18 cellular contexts compared by ENCODE assay signal in the genomic region with DNA sequence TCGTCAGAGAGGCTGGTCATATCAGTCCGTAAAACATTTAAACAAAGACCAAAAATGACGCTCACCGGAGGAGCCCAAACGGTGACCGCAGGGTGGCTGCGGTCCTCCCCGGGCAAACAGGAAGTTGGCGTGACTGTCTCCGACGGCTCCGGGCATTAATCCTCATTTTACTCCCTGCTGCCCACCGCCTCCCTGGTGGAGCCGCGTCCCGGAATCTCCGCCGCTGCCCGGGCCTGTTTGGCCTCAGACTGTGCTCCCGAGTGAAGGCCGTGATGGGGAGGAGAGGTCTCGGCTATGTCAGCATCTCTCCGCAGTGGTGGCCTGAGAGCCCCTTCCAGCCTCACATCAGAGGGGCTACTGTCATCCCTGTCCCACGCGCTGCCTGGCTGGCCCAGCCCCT. TPM values are rescaled to one million over a fixed set of nuclear protein-coding genes. Genes with fewer than 3 reads are reported as not detected.
A peak's percentile ranks its signal among the peaks of the same experiment; 100 is the strongest.
DNase-seq lines count a peak whose midpoint lies in the region; ATAC-seq and TF ChIP-seq lines count a peak whose summit lies in the region.
"Had no signal": no experiment of that assay in that cellular context is flagged by ENCODE, and none has a peak within 500 bp of the region (broad histone marks: within the 10 kb centered on the region; RNA-seq: fewer than 3 reads in every experiment).

No MANE protein-coding gene starts in this region.

- H3K4me3 Mint-ChIP-seq in stimulated activated naive B cell treated with anti-CD40 and anti-IgM and Interleukin-4, amounts not matched to agents 10 μg/mL and 1 μg/mL and 100 μg/mL, for 72 hours = no peak overlapping the region

- H3K27me3 Mint-ChIP-seq in stimulated activated naive B cell treated with anti-CD40 and anti-IgM and Interleukin-4, amounts not matched to agents 10 μg/mL and 1 μg/mL and 100 μg/mL, for 72 hours = peaks cover 37 to 72% of the 10 kb centered on the region in 2 donors

- H3K4me3 ChIP-seq in heart left ventricle = no peak overlapping the region
- H3K4me3 ChIP-seq in aorta (ENCODE audit: low read length in 2 of 2) = no peak overlapping the region
- H3K4me3 ChIP-seq: BLaER1 had no signal

- H3K9me3 Mint-ChIP-seq in stimulated activated naive B cell treated with anti-CD40 and anti-IgM and Interleukin-4, amounts not matched to agents 10 μg/mL and 1 μg/mL and 100 μg/mL, for 72 hours = no peaks in the 10 kb centered on the region
- no peaks in the 10 kb centered on the region for H3K9me3 Mint-ChIP-seq in activated naive CD4-positive, alpha-beta T cell treated with anti-CD3 and anti-CD28 coated beads, Interleukin-2, amount 50 U/mL, for 72 hours

- no peaks in the 10 kb centered on the region for H3K36me3 ChIP-seq in heart left ventricle
- no peaks in the 10 kb centered on the region for H3K36me3 ChIP-seq in aorta (ENCODE audit: control insufficient read depth in 1 of 2, insufficient read depth in 2 of 2, low read length in 1 of 2)
- H3K36me3 ChIP-seq: BLaER1 had no signal

- peaks cover 0 to 22% (median 1%) of the 10 kb centered on the region in 9 donors for H3K27me3 ChIP-seq in heart left ventricle
- no peaks in the 10 kb centered on the region for H3K27me3 ChIP-seq in layer of hippocampus (ENCODE audit: control insufficient read depth, insufficient read depth, low read length)
- no peaks in the 10 kb centered on the region for H3K27me3 ChIP-seq in aorta (ENCODE audit: control insufficient read depth in 1 of 2, insufficient read depth in 2 of 2, low read length in 1 of 2)

- no peaks in the 10 kb centered on the region for H3K9me3 ChIP-seq in heart left ventricle
- no peaks in the 10 kb centered on the region for H3K9me3 ChIP-seq in aorta (ENCODE audit: control insufficient read depth, low read length)
- H3K9me3 ChIP-seq: BLaER1 had no signal

- H3K4me1 Mint-ChIP-seq in stimulated activated naive B cell treated with anti-CD40 and anti-IgM and Interleukin-4, amounts not matched to agents 10 μg/mL and 1 μg/mL and 100 μg/mL, for 72 hours = peaks cover 0 to 15% of the 10 kb centered on the region in 2 donors

- H3K36me3 Mint-ChIP-seq in stimulated activated naive B cell treated with anti-CD40 and anti-IgM and Interleukin-4, amounts not matched to agents 10 μg/mL and 1 μg/mL and 100 μg/mL, for 72 hours = no peaks in the 10 kb centered on the region
- H3K36me3 Mint-ChIP-seq in activated naive CD4-positive, alpha-beta T cell treated with anti-CD3 and anti-CD28 coated beads, Interleukin-2, amount 50 U/mL, for 72 hours = no peaks in the 10 kb centered on the region

- H3K27ac Mint-ChIP-seq in stimulated activated naive B cell treated with anti-CD40 and anti-IgM and Interleukin-4, amounts not matched to agents 10 μg/mL and 1 μg/mL and 100 μg/mL, for 72 hours = peak overlapping the region; percentile 63
- H3K27ac Mint-ChIP-seq in activated naive CD4-positive, alpha-beta T cell treated with anti-CD3 and anti-CD28 coated beads, Interleukin-2, amount 50 U/mL, for 72 hours = no peak overlapping the region

- no peak for TF ChIP-seq POLR2A in heart left ventricle (IDR thresholded peaks at IDR 0.05)

- 72 to 77% (median 77%) methylated on average over 20 to 25 of the region's 25 CpGs for WGBS in heart left ventricle, 4 donors
- 3 to 8% methylated on average over 25 of the region's 25 CpGs for WGBS in aorta, 2 donors

- peaks cover 0 to 80% (median 23%) of the 10 kb centered on the region in 12 donors for H3K4me1 ChIP-seq in heart left ventricle
- H3K4me1 ChIP-seq in aorta (ENCODE audit: control insufficient read depth in 1 of 2, insufficient read depth in 2 of 2, low read length in 2 of 2) = no peaks in the 10 kb centered on the region
- H3K4me1 ChIP-seq: BLaER1 had no signal

- H3K27ac ChIP-seq in heart left ventricle (peak overlapping the region in 9 of 12 donors; percentile 13 to 82 (median 64)), layer of hippocampus (ENCODE audit: low read depth, low read length) (peak overlapping the region; percentile 86), aorta (ENCODE audit: low read depth in 1 of 2, low read length in 2 of 2) (peak overlapping the region; percentile 10 to 86)
- H3K27ac ChIP-seq: 22Rv1, BLaER1 had no signal

- no peak for TF ChIP-seq CTCF in heart left ventricle (IDR thresholded peaks at IDR 0.05)

- DNase-seq in heart left ventricle = no peak
- no peak for DNase-seq in Right ventricle myocardium superior
- DNase-seq in stimulated activated naive B cell treated with anti-CD40 and anti-IgM and Interleukin-4, amounts not matched to agents 10 μg/mL and 1 μg/mL and 100 μg/mL, for 72 hours = no peak
- no peak for DNase-seq in aorta
- DNase-seq in activated naive CD4-positive, alpha-beta T cell treated with anti-CD3 and anti-CD28 coated beads, Interleukin-2, amount 50 U/mL, for 72 hours (ENCODE audit: low spot score in 2 of 2) = no peak
- DNase-seq: HCEC 1CT, Karpas-422, MM.1S, NCI-H1105, NCI-H187, NCI-H446 treated with DMSO at 0.1 percent for 48 hours, NCI-H748 treated with DMSO at 0.1 percent for 48 hours, PC-3 had no signal

- ATAC-seq in heart left ventricle (no peak), Right ventricle myocardium superior (ENCODE audit: poor library complexity) (no peak), aorta (ENCODE audit: low FRiP score) (peak; percentile 1), GM19324 (IDR thresholded peaks at IDR 0.05; ENCODE audit: low FRiP score, unreplicated experiment) (no peak), HG03196 (IDR thresholded peaks at IDR 0.05; ENCODE audit: unreplicated experiment) (no peak)
- peak in 1 of 2 donors; percentile 31 for ATAC-seq in stimulated activated naive B cell treated with anti-CD40 and anti-IgM and Interleukin-4, amounts not matched to agents 10 μg/mL and 1 μg/mL and 100 μg/mL, for 72 hours (replicated peaks)
- no peak for ATAC-seq in activated naive CD4-positive, alpha-beta T cell treated with anti-CD3 and anti-CD28 coated beads, Interleukin-2, amount 50 U/mL, for 72 hours
- ATAC-seq: PC-3 had no signal

- intact Hi-C loops in heart left ventricle (cut with DNase I) = loop anchor here in 5 of 10 donors (5.0 to 10.0 kb wide), 5 partner anchors 46 to 236 kb away; no protein-coding TSS in a partner anchor
- intact Hi-C loops in Right ventricle myocardium superior (cut with DNase I) = no loop called here
- intact Hi-C loops in aorta (cut with DNase I) = loop anchor here in 1 of 2 donors (5.0 kb wide), 2 partner anchors 48 to 198 kb away; no protein-coding TSS in a partner anchor

RNA-seq across cellular contexts. Expression of a gene that starts 9.9 kb away (rescaled TPM):
- total RNA-seq in heart left ventricle = 10 to 100 TPM in 7 of 9 donors, 1 to 10 TPM in 2; 6.0 to 22.7 (median 14.4) TPM
- 10 to 100 TPM; 11.3 to 13.1 TPM for polyA plus RNA-seq in heart left ventricle
- 14.2 TPM for total RNA-seq in Right ventricle myocardium superior
- 10 to 100 TPM; 61.9 to 80.7 TPM for total RNA-seq in aorta
- 10 to 100 TPM in 1 of 2 donors, 1 to 10 TPM in 1; 5.0 to 21.1 TPM for polyA plus RNA-seq in aorta
- total RNA-seq in activated naive CD4-positive, alpha-beta T cell treated with anti-CD3 and anti-CD28 coated beads, Interleukin-2, amount 50 U/mL, for 72 hours = under 1 TPM in 1 of 2 donors, not detected in 1; 0.25 TPM

RNA-seq across cellular contexts. Expression of a gene that starts 57.7 kb away (rescaled TPM):
- total RNA-seq in heart left ventricle (not detected), Right ventricle myocardium superior (not detected), aorta (not detected)
- polyA plus RNA-seq in heart left ventricle (not detected), aorta (not detected)
- total RNA-seq in activated naive CD4-positive, alpha-beta T cell treated with anti-CD3 and anti-CD28 coated beads, Interleukin-2, amount 50 U/mL, for 72 hours = not detected
- total RNA-seq: PC-3 had no signal

Comparison
In these comparisons a context has a peak if more than half of its experiments do, and no peak if none do; other contexts are left out.
1. RNA of a gene that starts 9.9 kb away (total RNA-seq): 61.9 to 80.7 TPM in aorta, 6.0 to 22.7 TPM in heart left ventricle and 14.2 TPM in Right ventricle myocardium superior (single experiment); 0.25 TPM in activated naive CD4-positive, alpha-beta T cell treated with anti-CD3 and anti-CD28 coated beads, Interleukin-2, amount 50 U/mL, for 72 hours; every median in the first group is over 4 times any median in the second.
2. Peak in every context shown above with its lines, with median percentiles within 50 percentile points of each other: H3K27ac ChIP-seq.